26 cellular contexts compared by ENCODE assay signal in the genomic region with DNA sequence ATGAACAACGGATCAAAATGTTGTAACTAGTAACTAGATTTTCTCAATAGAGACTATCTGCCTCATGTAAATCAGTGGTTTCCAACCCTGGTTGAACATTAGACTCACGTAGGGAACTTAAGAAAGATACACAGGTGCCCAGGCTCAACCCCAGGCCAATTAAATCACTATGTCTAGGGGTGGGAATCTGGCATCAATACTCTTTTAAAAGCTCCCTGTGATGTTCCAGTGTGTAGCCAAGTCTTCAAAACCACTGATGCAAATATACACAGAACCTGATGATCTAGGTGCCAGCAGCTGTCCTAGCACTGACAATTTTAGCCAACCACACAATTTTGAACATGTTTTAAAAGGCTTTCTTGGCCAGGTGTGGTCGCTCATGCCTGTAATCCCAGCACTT.
DNase-seq lines count a peak whose midpoint lies in the region; ATAC-seq and TF ChIP-seq lines count a peak whose summit lies in the region.
"Had no signal": no experiment of that assay in that cellular context is flagged by ENCODE, and none has a peak within 500 bp of the region (broad histone marks: within the 10 kb centered on the region; RNA-seq: fewer than 3 reads in every experiment).

No MANE protein-coding gene starts in this region.

- H3K4me3 ChIP-seq in GM23338 = no peak overlapping the region
- H3K4me3 ChIP-seq: cardiac muscle cell, heart right ventricle, Peyer's patch, testis had no signal

- TF ChIP-seq CTCF in GM23338 (conservative IDR thresholded peaks at IDR 0.05; ENCODE audit: low read depth in 2 of 2) = no peak

- H3K27me3 Mint-ChIP-seq in GM23338 (ENCODE audit: insufficient read depth, low read depth, poor library complexity) = no peaks in the 10 kb centered on the region
- H3K27me3 Mint-ChIP-seq: activated naive CD4-positive, alpha-beta T cell treated with anti-CD3 and anti-CD28 coated beads, Interleukin-2, amount 10 ng/mL, durations not matched to agents 7 days and 5 days; activated T-cell treated with anti-CD3 and anti-CD28 coated beads, Interleukin-2, amount 50 U/mL, for 24 hours; CD4-positive, CD25-positive, alpha-beta regulatory T cell; dendritic cell treated with granulocyte-macrophage colony-stimulating factor and Interleukin-4, amounts not matched to agents 40 ng/mL and 50 ng/mL, for 4 days; progenitor cell of endocrine pancreas had no signal

- H2AFZ ChIP-seq in GM23338 = no peak overlapping the region

- no peak for DNase-seq in GM23338 (ENCODE audit: low spot score)
- DNase-seq in kidney tubule cell (ENCODE audit: low spot score) = peak; percentile 31
- DNase-seq in stimulated activated naive CD4-positive, alpha-beta T cell treated with Interleukin-2 at 50 U/mL for 16 hours (lab: John Stamatoyannopoulos, UW) = no peak
- no peak for DNase-seq in NCI-H1436 treated with DMSO at 0.1 percent for 48 hours (lab: John Stamatoyannopoulos, UW)
- DNase-seq in activated CD4-positive, alpha-beta T cell treated with anti-CD3 and anti-CD28 coated beads for 1 hour = no peak
- DNase-seq: activated naive CD4-positive, alpha-beta T cell treated with anti-CD3 and anti-CD28 coated beads, Interleukin-2, amount 10 ng/mL, durations not matched to agents 7 days and 5 days; activated T-cell treated with anti-CD3 and anti-CD28 coated beads, Interleukin-2, amount 50 U/mL, for 24 hours; CD4-positive, CD25-positive, alpha-beta regulatory T cell; GF-D8; heart right ventricle; left ventricle myocardium superior; NCI-H2107; NCI-H510A; NK-92 treated with Interleukin-12 subunit alpha and Interleukin-12 subunit beta, amount 100 ng/mL, for 24 hours; Peyer's patch; SK-N-SH; testis had no signal

- no peak overlapping the region for H3K27ac Mint-ChIP-seq in GM23338
- H3K27ac Mint-ChIP-seq: activated naive CD4-positive, alpha-beta T cell treated with anti-CD3 and anti-CD28 coated beads, Interleukin-2, amount 10 ng/mL, durations not matched to agents 7 days and 5 days; activated T-cell treated with anti-CD3 and anti-CD28 coated beads, Interleukin-2, amount 50 U/mL, for 24 hours; CD4-positive, CD25-positive, alpha-beta regulatory T cell; dendritic cell treated with granulocyte-macrophage colony-stimulating factor and Interleukin-4, amounts not matched to agents 40 ng/mL and 50 ng/mL, for 4 days; progenitor cell of endocrine pancreas; stimulated activated effector memory CD8-positive, alpha-beta T cell treated with anti-CD3 and anti-CD28 coated beads, Interleukin-12 subunit alpha, Interleukin-12 subunit beta, amount 100 ng/mL, for 72 hours had no signal

- peak; percentile 96 for ATAC-seq in GM18907 (IDR thresholded peaks at IDR 0.05; ENCODE audit: unreplicated experiment)
- no peak for ATAC-seq in GM23338
- peak; percentile 82 for ATAC-seq in HG03159 (IDR thresholded peaks at IDR 0.05; ENCODE audit: unreplicated experiment)
- ATAC-seq: heart right ventricle; HepG2; left ventricle myocardium superior; stimulated activated effector memory CD8-positive, alpha-beta T cell treated with anti-CD3 and anti-CD28 coated beads, Interleukin-12 subunit alpha, Interleukin-12 subunit beta, amount 100 ng/mL, for 72 hours had no signal

- no peaks in the 10 kb centered on the region for H3K9me3 Mint-ChIP-seq in GM23338
- H3K9me3 Mint-ChIP-seq: activated naive CD4-positive, alpha-beta T cell treated with anti-CD3 and anti-CD28 coated beads, Interleukin-2, amount 10 ng/mL, durations not matched to agents 7 days and 5 days; activated T-cell treated with anti-CD3 and anti-CD28 coated beads, Interleukin-2, amount 50 U/mL, for 24 hours; neural crest cell had no signal

- H3K4me2 ChIP-seq in GM23338 = 0 out of 2 replicates have a peak overlapping the region, but pooled peaks have one; percentile 34
- H3K4me2 ChIP-seq: SK-N-SH had no signal

- H3K4me1 ChIP-seq in GM23338 (ENCODE audit: insufficient read depth) = 0 out of 2 replicates have a peak, but pooled peaks cover 7% of the 10 kb centered on the region
- H3K4me1 ChIP-seq: heart right ventricle, Peyer's patch, testis had no signal

- no peaks in the 10 kb centered on the region for H3K36me3 ChIP-seq in GM23338 (ENCODE audit: insufficient read depth)
- H3K36me3 ChIP-seq: cardiac muscle cell, heart right ventricle, Peyer's patch had no signal

- peaks cover 8% of the 10 kb centered on the region; the same call in 1 of the 3 replicates for H3K4me1 Mint-ChIP-seq in GM23338
- H3K4me1 Mint-ChIP-seq: activated naive CD4-positive, alpha-beta T cell treated with anti-CD3 and anti-CD28 coated beads, Interleukin-2, amount 10 ng/mL, durations not matched to agents 7 days and 5 days; CD4-positive, CD25-positive, alpha-beta regulatory T cell; stimulated activated effector memory CD8-positive, alpha-beta T cell treated with anti-CD3 and anti-CD28 coated beads, Interleukin-12 subunit alpha, Interleukin-12 subunit beta, amount 100 ng/mL, for 72 hours had no signal

- no peak overlapping the region for H3K4me3 Mint-ChIP-seq in GM23338
- H3K4me3 Mint-ChIP-seq: activated naive CD4-positive, alpha-beta T cell treated with anti-CD3 and anti-CD28 coated beads, Interleukin-2, amount 10 ng/mL, durations not matched to agents 7 days and 5 days; activated T-cell treated with anti-CD3 and anti-CD28 coated beads, Interleukin-2, amount 50 U/mL, for 24 hours; CD4-positive, CD25-positive, alpha-beta regulatory T cell; dendritic cell treated with granulocyte-macrophage colony-stimulating factor and Interleukin-4, amounts not matched to agents 40 ng/mL and 50 ng/mL, for 4 days; neural crest cell; stimulated activated effector memory CD8-positive, alpha-beta T cell treated with anti-CD3 and anti-CD28 coated beads, Interleukin-12 subunit alpha, Interleukin-12 subunit beta, amount 100 ng/mL, for 72 hours had no signal

- H3K36me3 Mint-ChIP-seq in GM23338 (ENCODE audit: low read depth) = peaks cover 3% of the 10 kb centered on the region; the same call in 1 of the 3 replicates
- H3K36me3 Mint-ChIP-seq: stimulated activated effector memory CD8-positive, alpha-beta T cell treated with anti-CD3 and anti-CD28 coated beads, Interleukin-12 subunit alpha, Interleukin-12 subunit beta, amount 100 ng/mL, for 72 hours had no signal

- H3K27me3 ChIP-seq in GM23338 (ENCODE audit: insufficient read depth) = no peaks in the 10 kb centered on the region
- H3K27me3 ChIP-seq: cardiac muscle cell, heart right ventricle, Peyer's patch, testis had no signal

- H3K9me2 ChIP-seq in GM23338 (ENCODE audit: insufficient read depth) = no peaks in the 10 kb centered on the region
- H3K9me2 ChIP-seq: SK-N-SH had no signal

- no peaks in the 10 kb centered on the region for H3F3A ChIP-seq in GM23338 (replicated peaks; ENCODE audit: low read depth)

- no peaks in the 10 kb centered on the region for H4K20me1 ChIP-seq in GM23338 (replicated peaks; ENCODE audit: insufficient read depth)

- H3K27ac ChIP-seq in GM23338 (ENCODE audit: low read depth) = no peak overlapping the region
- H3K27ac ChIP-seq: cardiac muscle cell, heart right ventricle, Peyer's patch, testis, VCaP had no signal

- H3K79me2 ChIP-seq in GM23338 (replicated peaks; ENCODE audit: insufficient read depth) = no peaks in the 10 kb centered on the region

TF ChIP-seq in GM23338, 12 proteins besides CTCF, POLR2A, EP300 and RAD21:
- TF ChIP-seq POLR2AphosphoS5 (IDR thresholded peaks at IDR 0.05; ENCODE audit: low read depth) (no peak), STAT1 (IDR thresholded peaks at IDR 0.05; ENCODE audit: unreplicated experiment) (no peak)
